Comparison of ENCODE assay signal across 8 cellular contexts in genomic region chr16:88505405-88506082, GRCh38. TPM values are rescaled to one million over a fixed set of nuclear protein-coding genes. Genes with fewer than 3 reads are reported as not detected.
DNase-seq lines count a peak whose midpoint lies in the region; ATAC-seq and TF ChIP-seq lines count a peak whose summit lies in the region.

No MANE protein-coding gene starts in this region.

- H3K4me3 ChIP-seq in fibroblast of the aortic adventitia (ENCODE audit: low read depth, low read length): no peak overlapping the region

- DNase-seq in NCI-H226 (peak; percentile 67), activated T-cell treated with anti-CD3 and anti-CD28 coated beads for 1 hour (ENCODE audit: low read depth) (peak; percentile 53), fibroblast of the aortic adventitia (ENCODE audit: low read depth) (peak; percentile 27), hippocampal formation (lab: John Stamatoyannopoulos, UW) (no peak)
- DNase-seq in stimulated activated CD4-positive, alpha-beta T cell treated with anti-CD3 and anti-CD28 coated beads, Interleukin-15, amount 100 ng/mL, for 1 hour (ENCODE audit: low read depth in 1 of 2, low spot score in 1 of 2): peak; percentile 31 to 49

- peak; percentile 74 for TF ChIP-seq CTCF in GM12872 (IDR thresholded peaks at IDR 0.05; ENCODE audit: insufficient read depth, low read depth, low read length)
- peak; percentile 62 for TF ChIP-seq CTCF in fibroblast of the aortic adventitia (IDR thresholded peaks at IDR 0.05; ENCODE audit: insufficient read depth, low read length)

- ATAC-seq in GM19455 (IDR thresholded peaks at IDR 0.05; ENCODE audit: unreplicated experiment) (no peak), HG03025 (IDR thresholded peaks at IDR 0.05; ENCODE audit: low FRiP score, unreplicated experiment) (no peak)

RNA-seq across cellular contexts. Expression of gene ZFPM1, which starts 52.5 kb away (rescaled TPM):
- 4.2 and 5.2 TPM in 2 replicates for total RNA-seq in fibroblast of the aortic adventitia (ENCODE audit: low replicate concordance)

Comparison
In these comparisons a context has a peak if more than half of its experiments do, and no peak if none do; other contexts are left out.
1. DNase-seq: peak in NCI-H226 (single experiment), activated T-cell treated with anti-CD3 and anti-CD28 coated beads for 1 hour (single experiment), fibroblast of the aortic adventitia (single experiment) and stimulated activated CD4-positive, alpha-beta T cell treated with anti-CD3 and anti-CD28 coated beads, Interleukin-15, amount 100 ng/mL, for 1 hour (2 of 2); none in hippocampal formation (0 of 2).